Comparison of ENCODE assay signal across 9 cellular contexts in genomic region chr13:30872685-30873443, GRCh38.
DNase-seq lines count a peak whose midpoint lies in the region; ATAC-seq and TF ChIP-seq lines count a peak whose summit lies in the region.
"Had no signal": no experiment of that assay in that cellular context is flagged by ENCODE, and none has a peak within 500 bp of the region (broad histone marks: within the 10 kb centered on the region; RNA-seq: fewer than 3 reads in every experiment).

No MANE protein-coding gene starts in this region.

- H3K4me3 ChIP-seq in astrocyte of the spinal cord (ENCODE audit: low read depth, low read length) (no peak overlapping the region), tibial artery (no peak overlapping the region)
- H3K4me3 ChIP-seq: cardiac muscle cell had no signal

- no peaks in the 10 kb centered on the region for H3K27me3 ChIP-seq in tibial artery
- H3K27me3 ChIP-seq: cardiac muscle cell had no signal

- TF ChIP-seq CTCF in astrocyte of the spinal cord (IDR thresholded peaks at IDR 0.05; ENCODE audit: low read depth, low read length), result no peak
- TF ChIP-seq CTCF in tibial artery (IDR thresholded peaks at IDR 0.05), result no peak
- TF ChIP-seq CTCF in GM13976 (IDR thresholded peaks at IDR 0.05; ENCODE audit: borderline replicate concordance, control extremely low read depth, extremely low read depth, insufficient read depth, missing control alignments), result no peak

- intact Hi-C loops in tibial artery (cut with DNase I; ENCODE audit: low total_unique reads), result no loop called here

- in situ Hi-C loops in astrocyte of the spinal cord (cut with HindIII; ENCODE audit: low sequenced_read_pairs), result no loop called here
- in situ Hi-C loops in GM13976 (cut with MboI; ENCODE audit: low sequenced_read_pairs, unreplicated experiment), result no loop called here

- H3K4me1 ChIP-seq in tibial artery, result peaks cover 0 to 81% (median 59%) of the 10 kb centered on the region in 4 donors

- H3K27ac ChIP-seq in tibial artery, result peak overlapping the region; percentile 92 to 93
- H3K27ac ChIP-seq: cardiac muscle cell had no signal

- ATAC-seq in HG02884 (IDR thresholded peaks at IDR 0.05; ENCODE audit: unreplicated experiment), result no peak

- no peaks in the 10 kb centered on the region for H3K36me3 ChIP-seq in tibial artery
- H3K36me3 ChIP-seq: cardiac muscle cell had no signal

- DNase-seq in DMS53 (lab: John Stamatoyannopoulos, UW) (peak; percentile 38), DMS53 treated with DMSO at 0.1 percent for 48 hours (lab: John Stamatoyannopoulos, UW; ENCODE audit: unreplicated experiment) (no peak), astrocyte of the spinal cord (ENCODE audit: low read depth, low spot score) (peak; percentile 92), islet precursor cell (peak; percentile 97), tibial artery (peak; percentile 87 to 88), GM13976 (ENCODE audit: low spot score) (no peak)
- no peak for DNase-seq in NK-92 treated with Interleukin-12 subunit alpha and Interleukin-12 subunit beta, amount 100 ng/mL, for 24 hours (lab: John Stamatoyannopoulos, UW)

- no peaks in the 10 kb centered on the region for H3K9me3 ChIP-seq in tibial artery

Comparison
In these comparisons a context has a peak if more than half of its experiments do, and no peak if none do; other contexts are left out.
1. DNase-seq: peak in DMS53 (single experiment), astrocyte of the spinal cord (single experiment), islet precursor cell (single experiment) and tibial artery (2 of 2); none in DMS53 treated with DMSO at 0.1 percent for 48 hours (single experiment), NK-92 treated with Interleukin-12 subunit alpha and Interleukin-12 subunit beta, amount 100 ng/mL, for 24 hours (single experiment) and GM13976 (single experiment).